ENCODE assay signal across 33 cellular contexts in genomic region chr19:47547175-47547574, GRCh38. TPM values are rescaled to one million over a fixed set of nuclear protein-coding genes. Genes with fewer than 3 reads are reported as not detected.
"Had no signal": no experiment of that assay in that cellular context is flagged by ENCODE, and none has a peak within 500 bp of the region (broad histone marks: within the 10 kb centered on the region; RNA-seq: fewer than 3 reads in every experiment).

No MANE protein-coding gene starts in this region.

- H3K36me3 ChIP-seq: adrenal gland, esophagus squamous epithelium, gastroesophageal sphincter had no signal

- H3K27ac ChIP-seq: adrenal gland, body of pancreas, epithelial cell of prostate, esophagus squamous epithelium, gastroesophageal sphincter had no signal

- DNase-seq: activated CD4-positive, alpha-beta memory T cell treated with anti-CD3 and anti-CD28 coated beads for 36 hours; activated CD4-positive, alpha-beta T cell treated with anti-CD3 and anti-CD28 coated beads for 36 hours; activated CD4-positive, alpha-beta T cell treated with anti-CD3 and anti-CD28 coated beads, Interleukin-2, amount 10 ng/mL, durations not matched to agents 24 days and 14 days; activated CD4-positive, CD25-positive, alpha-beta regulatory T cell; activated CD4-positive, CD25-positive, alpha-beta regulatory T cell treated with anti-CD3 and anti-CD28 coated beads, Interleukin-2, amount 50 U/mL, for 72 hours; activated CD8-positive, alpha-beta memory T cell treated with anti-CD3 and anti-CD28 coated beads, Interleukin-2, amount 10 ng/mL, durations not matched to agents 7 days and 5 days; activated CD8-positive, alpha-beta memory T cell treated with anti-CD3 and anti-CD28 coated beads, Interleukin-2, amount 50 U/mL, for 4 hours; activated CD8-positive, alpha-beta T cell treated with anti-CD3 and anti-CD28 coated beads, Interleukin-2, amount 10 ng/mL, durations not matched to agents 7 days and 5 days; activated effector memory CD4-positive, alpha-beta T cell treated with anti-CD3 and anti-CD28 coated beads, Interleukin-2, amount 50 U/mL, for 16 hours; activated naive CD4-positive, alpha-beta T cell treated with anti-CD3 and anti-CD28 coated beads for 36 hours; activated naive CD8-positive, alpha-beta T cell treated with anti-CD3 and anti-CD28 coated beads for 36 hours; activated naive CD8-positive, alpha-beta T cell treated with anti-CD3 and anti-CD28 coated beads, Interleukin-2, amount 50 U/mL, for 24 hours; activated T-cell treated with anti-CD3 and anti-CD28 coated beads, Interleukin-2, amount 50 U/mL, for 1 hour; activated T-cell treated with anti-CD3 and anti-CD28 coated beads, Interleukin-2, amount 50 U/mL, for 48 hours; adrenal gland; amygdala; aorta; body of pancreas; caudate nucleus; cortex of kidney; effector CD8-positive, alpha-beta T cell; esophagus squamous epithelium; foreskin melanocyte; T-helper 1 cell; T-helper 17 cell had no signal

- H3K9me3 ChIP-seq: adrenal gland, body of pancreas, esophagus squamous epithelium, gastroesophageal sphincter had no signal

- H3K4me3 ChIP-seq: adrenal gland, body of pancreas, esophagus squamous epithelium, gastroesophageal sphincter had no signal

- ATAC-seq: activated CD4-positive, alpha-beta T cell treated with anti-CD3 and anti-CD28 coated beads for 36 hours; activated CD8-positive, alpha-beta memory T cell treated with anti-CD3 and anti-CD28 coated beads, Interleukin-2, amount 10 ng/mL, durations not matched to agents 7 days and 5 days; activated CD8-positive, alpha-beta T cell treated with anti-CD3 and anti-CD28 coated beads, Interleukin-2, amount 10 ng/mL, durations not matched to agents 7 days and 5 days; activated naive CD8-positive, alpha-beta T cell treated with anti-CD3 and anti-CD28 coated beads, Interleukin-2, amount 50 U/mL, for 24 hours; body of pancreas; gastroesophageal sphincter; T-helper 17 cell had no signal

- FAIRE-seq: colon, endometrium, endothelial cell of umbilical vein had no signal

RNA-seq across cellular contexts. Expression of gene ZNF541, which starts 25.8 kb away (rescaled TPM):
- total RNA-seq: activated CD4-positive, alpha-beta T cell treated with anti-CD3 and anti-CD28 coated beads, Interleukin-2, amount 10 ng/mL, durations not matched to agents 24 days and 14 days; activated CD8-positive, alpha-beta memory T cell treated with anti-CD3 and anti-CD28 coated beads for 36 hours; chondrocyte; glomerular endothelial cell had no signal
